ENCODE assay signal across 8 cellular contexts in genomic region chr19:41746593-41747227, GRCh38. TPM values are rescaled to one million over a fixed set of nuclear protein-coding genes. Genes with fewer than 3 reads are reported as not detected.
DNase-seq lines count a peak whose midpoint lies in the region; ATAC-seq and TF ChIP-seq lines count a peak whose summit lies in the region.

No MANE protein-coding gene starts in this region.

- DNase-seq in HEK293T (ENCODE audit: extremely low spot score), result peak; percentile 64
- DNase-seq in NCI-H748 (lab: John Stamatoyannopoulos, UW; ENCODE audit: unreplicated experiment), result peak; percentile 90
- peak; percentile 9 to 10 for DNase-seq in activated CD8-positive, alpha-beta memory T cell treated with anti-CD3 and anti-CD28 coated beads for 4 hours (ENCODE audit: low read depth in 2 of 2)
- DNase-seq in esophagus squamous epithelium (lab: John Stamatoyannopoulos, UW), result no peak
- DNase-seq in NCI-H1048 (lab: John Stamatoyannopoulos, UW), result no peak

- no peaks in the 10 kb centered on the region for H3K36me3 ChIP-seq in BLaER1 treated with 17β-estradiol and CSF1 and Interleukin-3, amounts not matched to agents 10 nM and 100 nM
- H3K36me3 ChIP-seq in esophagus squamous epithelium (no peaks in the 10 kb centered on the region), parathyroid adenoma (ENCODE audit: control insufficient read depth, insufficient read depth, low read length) (no peaks in the 10 kb centered on the region)

- H4K20me1 ChIP-seq in BLaER1 treated with 17β-estradiol and CSF1 and Interleukin-3, amounts not matched to agents 10 nM and 100 nM, result no peaks in the 10 kb centered on the region

- CTCF ChIA-PET in HEK293T (lab: Yijun Ruan, JAX), result interaction anchor here (0.6 to 1.4 kb wide), 3 partner anchors 40 to 276 kb away, joined by 3 to 6 read pairs (median 3); no protein-coding TSS in a partner anchor

- no peak overlapping the region for H3K4me3 ChIP-seq in BLaER1 treated with 17β-estradiol and CSF1 and Interleukin-3, amounts not matched to agents 10 nM and 100 nM
- H3K4me3 ChIP-seq in esophagus squamous epithelium (no peak overlapping the region), parathyroid adenoma (ENCODE audit: low read depth, low read length) (no peak overlapping the region)

- H3K27me3 ChIP-seq in BLaER1 treated with 17β-estradiol and CSF1 and Interleukin-3, amounts not matched to agents 10 nM and 100 nM, result no peaks in the 10 kb centered on the region
- H3K27me3 ChIP-seq in esophagus squamous epithelium (peaks cover 0 to 28% (median 0%) of the 10 kb centered on the region in 4 donors), parathyroid adenoma (ENCODE audit: control insufficient read depth, insufficient read depth, low read length) (no peaks in the 10 kb centered on the region)

- peak overlapping the region in 8 of 11 experiments; percentile 27 to 75 (median 56); a peak in 13 of 22 replicates for H3K27ac ChIP-seq in BLaER1 treated with 17β-estradiol and CSF1 and Interleukin-3, amounts not matched to agents 10 nM and 100 nM
- no peak overlapping the region for H3K27ac ChIP-seq in esophagus squamous epithelium
- H3K27ac ChIP-seq in parathyroid adenoma, result no peak overlapping the region

- intact Hi-C loops in esophagus squamous epithelium (cut with DNase I), result no loop called here

- H3K79me2 ChIP-seq in parathyroid adenoma, result no peaks in the 10 kb centered on the region

- TF ChIP-seq POLR2A in esophagus squamous epithelium (IDR thresholded peaks at IDR 0.05) (no peak), GM18505 (IDR thresholded peaks at IDR 0.05; ENCODE audit: borderline replicate concordance, extremely low read depth, insufficient read depth, insufficient read length) (no peak)

- TF ChIP-seq CTCF in esophagus squamous epithelium (IDR thresholded peaks at IDR 0.05) (peak in 5 of 6 experiments; percentile 27 to 77 (median 53)), parathyroid adenoma (IDR thresholded peaks at IDR 0.05) (peak; percentile 68)

- peak overlapping the region in 4 of 11 experiments; percentile 5 to 48 (median 18); a peak in 2 of 22 replicates for H3K9ac ChIP-seq in BLaER1 treated with 17β-estradiol and CSF1 and Interleukin-3, amounts not matched to agents 10 nM and 100 nM
- no peak overlapping the region for H3K9ac ChIP-seq in parathyroid adenoma

- H3K9me3 ChIP-seq in BLaER1 treated with 17β-estradiol and CSF1 and Interleukin-3, amounts not matched to agents 10 nM and 100 nM (replicated peaks in 1 of 11), result no peaks in the 10 kb centered on the region
- H3K9me3 ChIP-seq in esophagus squamous epithelium (no peaks in the 10 kb centered on the region), parathyroid adenoma (ENCODE audit: control insufficient read depth, low read length) (no peaks in the 10 kb centered on the region)

- no peak for ATAC-seq in GM18505 (IDR thresholded peaks at IDR 0.05; ENCODE audit: unreplicated experiment)

- WGBS in esophagus squamous epithelium, 2 donors, result 17 to 20% methylated on average over 10 to 11 of the region's 11 CpGs

- H3K4me1 ChIP-seq in BLaER1 treated with 17β-estradiol and CSF1 and Interleukin-3, amounts not matched to agents 10 nM and 100 nM, result peaks cover 37 to 74% (median 59%) of the 10 kb centered on the region in 10 experiments
- H3K4me1 ChIP-seq in esophagus squamous epithelium, result peaks cover 0 to 54% (median 0%) of the 10 kb centered on the region in 3 donors
- H3K4me1 ChIP-seq in parathyroid adenoma, result no peaks in the 10 kb centered on the region

- H2AFZ ChIP-seq in parathyroid adenoma, result no peak overlapping the region

- peak overlapping the region; percentile 53 to 83 (median 74) for H3K4me2 ChIP-seq in BLaER1 treated with 17β-estradiol and CSF1 and Interleukin-3, amounts not matched to agents 10 nM and 100 nM
- no peak overlapping the region for H3K4me2 ChIP-seq in parathyroid adenoma (ENCODE audit: low read length)

- POLR2A ChIA-PET in HEK293T (lab: Yijun Ruan, JAX), result no interaction called here

TF ChIP-seq in HEK293T, 16 proteins besides CTCF, POLR2A, EP300 and RAD21:
- TF ChIP-seq FOXK2 (IDR thresholded peaks at IDR 0.05) (no peak), SP1 (IDR thresholded peaks at IDR 0.05) (no peak), FOXA1 (IDR thresholded peaks at IDR 0.05) (no peak), ELF4 (IDR thresholded peaks at IDR 0.05) (no peak), ARNT (IDR thresholded peaks at IDR 0.05) (no peak), BHLHE40 (IDR thresholded peaks at IDR 0.05; ENCODE audit: borderline replicate concordance) (no peak), LEF1 (IDR thresholded peaks at IDR 0.05; ENCODE audit: borderline replicate concordance) (no peak), CTBP1 (IDR thresholded peaks at IDR 0.05; ENCODE audit: borderline replicate concordance) (no peak), ZNF384 (IDR thresholded peaks at IDR 0.05) (no peak), NFRKB (IDR thresholded peaks at IDR 0.05) (no peak), FOXM1 (IDR thresholded peaks at IDR 0.05; ENCODE audit: borderline replicate concordance) (no peak), HDGF (IDR thresholded peaks at IDR 0.05; ENCODE audit: borderline replicate concordance) (no peak), L3MBTL2 (conservative IDR thresholded peaks at IDR 0.05) (no peak)
- TF ChIP-seq, protein P1, sequence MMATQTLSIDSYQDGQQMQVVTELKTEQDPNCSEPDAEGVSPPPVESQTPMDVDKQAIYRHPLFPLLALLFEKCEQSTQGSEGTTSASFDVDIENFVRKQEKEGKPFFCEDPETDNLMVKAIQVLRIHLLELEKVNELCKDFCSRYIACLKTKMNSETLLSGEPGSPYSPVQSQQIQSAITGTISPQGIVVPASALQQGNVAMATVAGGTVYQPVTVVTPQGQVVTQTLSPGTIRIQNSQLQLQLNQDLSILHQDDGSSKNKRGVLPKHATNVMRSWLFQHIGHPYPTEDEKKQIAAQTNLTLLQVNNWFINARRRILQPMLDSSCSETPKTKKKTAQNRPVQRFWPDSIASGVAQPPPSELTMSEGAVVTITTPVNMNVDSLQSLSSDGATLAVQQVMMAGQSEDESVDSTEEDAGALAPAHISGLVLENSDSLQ (IDR thresholded peaks at IDR 0.05), result no peak

RNA-seq across cellular contexts. Expression of gene CEACAM6, which starts 8.6 kb away (rescaled TPM):
- total RNA-seq in esophagus squamous epithelium, result 100 to 1,000 TPM in 3 of 4 donors, 10 to 100 TPM in 1; 70.8 to 288 (median 176) TPM

RNA-seq across cellular contexts. Expression of gene CEACAM5, which starts 38.3 kb away (rescaled TPM):
- total RNA-seq in esophagus squamous epithelium, result 100 to 1,000 TPM in 3 of 4 donors, 10 to 100 TPM in 1; 86.4 to 374 (median 293) TPM

RNA-seq across cellular contexts. Expression of gene CEACAM3, which starts 49.7 kb away (rescaled TPM):
- total RNA-seq in esophagus squamous epithelium, result 1 to 10 TPM in 2 of 4 donors, under 1 TPM in 2; 0.42 to 1.3 (median 0.99) TPM

RNA-seq across cellular contexts. Expression of gene CEACAM7, which starts 58.6 kb away (rescaled TPM):
- total RNA-seq in esophagus squamous epithelium, result 100 to 1,000 TPM in 2 of 4 donors, 10 to 100 TPM in 2; 10.5 to 103 (median 76.7) TPM

Comparison
In these comparisons a context has a peak if more than half of its experiments do, and no peak if none do; other contexts are left out.
1. H3K27ac ChIP-seq: peak in BLaER1 treated with 17β-estradiol and CSF1 and Interleukin-3, amounts not matched to agents 10 nM and 100 nM (8 of 11); none in esophagus squamous epithelium (0 of 4) and parathyroid adenoma (single experiment).
2. DNase-seq: peak in HEK293T (single experiment), NCI-H748 (single experiment) and activated CD8-positive, alpha-beta memory T cell treated with anti-CD3 and anti-CD28 coated beads for 4 hours (2 of 2); none in esophagus squamous epithelium (single experiment) and NCI-H1048 (single experiment).